Comparison of ENCODE assay signal across 16 cellular contexts in the genomic region with DNA sequence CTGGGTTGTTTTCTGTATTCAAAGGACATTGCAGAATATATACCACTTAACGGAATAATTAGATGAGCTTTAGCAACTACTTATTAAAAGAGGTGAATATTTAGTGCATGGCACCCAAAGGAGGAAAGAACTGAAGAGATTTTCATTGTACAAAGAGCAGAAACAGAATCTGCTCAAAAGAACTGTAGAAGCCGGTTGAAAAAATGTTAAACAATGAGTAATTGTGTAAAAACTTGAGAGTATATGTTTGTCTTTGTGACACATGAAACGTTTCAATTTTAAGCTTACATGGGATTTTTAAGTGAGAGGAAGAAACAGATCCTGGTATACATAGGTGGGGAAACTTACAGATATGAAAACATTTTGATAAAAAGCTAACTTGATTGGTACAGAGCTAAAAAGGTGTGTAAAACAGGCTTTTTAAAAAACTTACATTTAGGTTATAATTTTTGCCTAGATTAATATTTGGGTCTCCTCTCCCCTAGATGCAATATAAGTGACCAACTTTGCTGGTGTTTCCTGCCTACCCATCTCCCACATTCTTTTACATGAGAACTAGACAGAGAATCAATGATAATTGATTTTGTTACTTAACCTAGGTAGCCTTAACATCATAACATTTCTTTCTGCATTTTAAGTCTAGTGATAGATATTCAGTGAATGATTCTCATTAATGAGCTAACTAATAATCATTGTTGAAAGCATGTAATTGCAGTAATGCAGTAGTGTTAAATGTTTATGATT. TPM values are rescaled to one million over a fixed set of nuclear protein-coding genes. Genes with fewer than 3 reads are reported as not detected.
A peak's percentile ranks its signal among the peaks of the same experiment; 100 is the strongest.
DNase-seq lines count a peak whose midpoint lies in the region; ATAC-seq, FAIRE-seq and TF ChIP-seq lines count a peak whose summit lies in the region.
"Had no signal": no experiment of that assay in that cellular context is flagged by ENCODE, and none has a peak within 500 bp of the region (broad histone marks: within the 10 kb centered on the region; RNA-seq: fewer than 3 reads in every experiment).

No MANE protein-coding gene starts in this region.

- peaks cover 7 to 20% of the 10 kb centered on the region in 2 experiments for H3K36me3 ChIP-seq in HCT116 (ENCODE audit: control insufficient read depth in 1 of 2, insufficient read depth in 2 of 2, low read length in 2 of 2)
- peaks cover 2% of the 10 kb centered on the region for H3K36me3 ChIP-seq in brain microvascular endothelial cell (replicated peaks)
- H3K36me3 ChIP-seq in heart left ventricle: peaks cover 2 to 41% (median 35%) of the 10 kb centered on the region in 9 donors
- peaks cover 0 to 11% (median 9%) of the 10 kb centered on the region in 3 donors for H3K36me3 ChIP-seq in pancreas
- H3K36me3 ChIP-seq: BE2C had no signal

- no TSS peak for BruUV-seq in HCT116 (replicated peaks; lab: Mats Ljungman, UMichigan)

- H4K20me1 ChIP-seq in HCT116 (ENCODE audit: insufficient read depth): no peaks in the 10 kb centered on the region

- H3K27me3 ChIP-seq in HCT116 (ENCODE audit: insufficient read depth, low read length) (no peaks in the 10 kb centered on the region), brain microvascular endothelial cell (replicated peaks) (no peaks in the 10 kb centered on the region), heart left ventricle (no peaks in the 10 kb centered on the region), pancreas (no peaks in the 10 kb centered on the region)
- H3K27me3 ChIP-seq: ascending aorta, BE2C, dorsolateral prefrontal cortex had no signal

- in situ Hi-C loops in brain microvascular endothelial cell (cut with HindIII; ENCODE audit: low pct_ligation_motif_present, low sequenced_read_pairs): no loop called here

- H2AFZ ChIP-seq in HCT116 (ENCODE audit: low read depth, low read length, poor library complexity, severe bottlenecking): no peak overlapping the region
- H2AFZ ChIP-seq: parathyroid adenoma had no signal

- no peaks in the 10 kb centered on the region for H3K27me3 Mint-ChIP-seq in memory B cell

- no peak for TF ChIP-seq RAD21 in HCT116 (IDR thresholded peaks at IDR 0.05; ENCODE audit: low read depth)

- no peak for TF ChIP-seq POLR2A in HCT116 (IDR thresholded peaks at IDR 0.05; ENCODE audit: borderline replicate concordance, extremely low read depth, insufficient read depth, insufficient read length)
- no peak for TF ChIP-seq POLR2A in heart left ventricle (IDR thresholded peaks at IDR 0.05)

- CTCF ChIA-PET in HCT116 (lab: Charles Lee): no interaction called here

- H3K4me1 Mint-ChIP-seq in memory B cell: peaks cover 20% of the 10 kb centered on the region

- ATAC-seq in HCT116: no peak
- ATAC-seq in memory B cell (ENCODE audit: low read depth): no peak
- no peak for ATAC-seq in HG03097 (IDR thresholded peaks at IDR 0.05; ENCODE audit: low FRiP score, unreplicated experiment)
- ATAC-seq in GM18868 (IDR thresholded peaks at IDR 0.05; ENCODE audit: unreplicated experiment): no peak
- no peak for ATAC-seq in heart left ventricle
- ATAC-seq in pancreas: no peak

- POLR2A ChIA-PET in HCT116 (lab: Charles Lee): no interaction called here

- no peak for TF ChIP-seq CTCF in HCT116 (IDR thresholded peaks at IDR 0.05 in 2 of 3, conservative IDR thresholded peaks at IDR 0.05 in 1 of 3; ENCODE audit: borderline replicate concordance in 1 of 3, insufficient read depth in 1 of 3, low read depth in 2 of 3, low read length in 2 of 3)
- TF ChIP-seq CTCF in brain microvascular endothelial cell (IDR thresholded peaks at IDR 0.05; ENCODE audit: low read depth, low read length, missing control alignments): no peak
- TF ChIP-seq CTCF in heart left ventricle (IDR thresholded peaks at IDR 0.05): no peak
- TF ChIP-seq CTCF in pancreas (IDR thresholded peaks at IDR 0.05): no peak

- H3K4me1 ChIP-seq in HCT116 (ENCODE audit: control insufficient read depth in 1 of 2, insufficient read depth in 2 of 2, low read length in 2 of 2): peaks cover 14 to 22% of the 10 kb centered on the region in 2 experiments
- peaks cover 0 to 34% (median 27%) of the 10 kb centered on the region in 12 donors for H3K4me1 ChIP-seq in heart left ventricle
- H3K4me1 ChIP-seq in pancreas: peaks cover 4 to 52% (median 47%) of the 10 kb centered on the region in 3 donors
- H3K4me1 ChIP-seq: BE2C had no signal

- H3K36me3 Mint-ChIP-seq in memory B cell: peaks cover 10% of the 10 kb centered on the region

- H3K9me3 ChIP-seq in HCT116 (ENCODE audit: control insufficient read depth in 1 of 2, insufficient read depth in 1 of 2, low read depth in 1 of 2, low read length in 2 of 2) (no peaks in the 10 kb centered on the region), heart left ventricle (no peaks in the 10 kb centered on the region), pancreas (no peaks in the 10 kb centered on the region)
- H3K9me3 ChIP-seq: ascending aorta, BE2C had no signal

- RAD21 ChIA-PET in HCT116 (lab: Charles Lee; ENCODE audit: low non-redundant PET in 1 of 2, low total read pairs in 2 of 2, uncharacterized antibody in 2 of 2, unreplicated experiment in 2 of 2): no interaction called here

- H3K4me3 Mint-ChIP-seq in memory B cell: no peak overlapping the region

- H3K9me3 Mint-ChIP-seq in memory B cell: no peaks in the 10 kb centered on the region

- peaks cover 93% of the 10 kb centered on the region for H3K79me2 ChIP-seq in HCT116 (ENCODE audit: insufficient read depth, low read length)

- intact Hi-C loops in HCT116 (cut with micrococcal nuclease) (no loop called here), heart left ventricle (cut with DNase I) (no loop called here), pancreas (cut with DNase I) (no loop called here)

- no peak for FAIRE-seq in pancreas (lab: Jason Lieb, UNC)

- H3K4me3 ChIP-seq in HCT116 (replicated peaks in 1 of 2; ENCODE audit: low read depth in 1 of 2, low read length in 2 of 2) (no peak overlapping the region), brain microvascular endothelial cell (ENCODE audit: low read depth, low read length) (no peak overlapping the region), heart left ventricle (no peak overlapping the region), pancreas (no peak overlapping the region)
- H3K4me3 ChIP-seq: ascending aorta, dorsolateral prefrontal cortex had no signal

- H3K9ac ChIP-seq in HCT116 (ENCODE audit: low read length): no peak overlapping the region
- H3K9ac ChIP-seq: parathyroid adenoma had no signal

- WGBS in heart left ventricle, 4 donors: 64 to 69% (median 68%) methylated on average over 3 of the region's 3 CpGs
- 37 to 44% methylated on average over 3 of the region's 3 CpGs for WGBS in pancreas, 2 donors

- DNase-seq in AG20443 (ENCODE audit: low spot score) (peak; percentile 11), HCT116 (ENCODE audit: low read depth, low spot score) (no peak), brain microvascular endothelial cell (no peak), memory B cell (ENCODE audit: low spot score in 2 of 2) (no peak), heart left ventricle (no peak), pancreas (no peak)
- DNase-seq: activated effector memory CD4-positive, alpha-beta T cell treated with anti-CD3 and anti-CD28 coated beads, Interleukin-2, amount 50 U/mL, for 16 hours; BE2C; DMS79 treated with DMSO at 0.1 percent for 48 hours; dorsolateral prefrontal cortex; NCI-H1092 treated with DMSO at 0.1 percent for 48 hours; substantia nigra had no signal

- peak overlapping the region; percentile 60 for H3K27ac Mint-ChIP-seq in memory B cell

- H3K4me2 ChIP-seq in HCT116 (ENCODE audit: low read length): peak overlapping the region; percentile 37; the same call in 1 of the 2 replicates

- H3K27ac ChIP-seq in HCT116 (ENCODE audit: low read depth, low read length) (no peak overlapping the region), brain microvascular endothelial cell (peak overlapping the region; percentile 43), heart left ventricle (no peak overlapping the region), pancreas (no peak overlapping the region)
- H3K27ac ChIP-seq: ascending aorta, parathyroid adenoma had no signal

- H3K9me2 ChIP-seq in HCT116 (ENCODE audit: insufficient read depth): no peaks in the 10 kb centered on the region

TF ChIP-seq in HCT116, 20 proteins besides CTCF, POLR2A, EP300 and RAD21 (continues in another document):
- TF ChIP-seq, protein P1, sequence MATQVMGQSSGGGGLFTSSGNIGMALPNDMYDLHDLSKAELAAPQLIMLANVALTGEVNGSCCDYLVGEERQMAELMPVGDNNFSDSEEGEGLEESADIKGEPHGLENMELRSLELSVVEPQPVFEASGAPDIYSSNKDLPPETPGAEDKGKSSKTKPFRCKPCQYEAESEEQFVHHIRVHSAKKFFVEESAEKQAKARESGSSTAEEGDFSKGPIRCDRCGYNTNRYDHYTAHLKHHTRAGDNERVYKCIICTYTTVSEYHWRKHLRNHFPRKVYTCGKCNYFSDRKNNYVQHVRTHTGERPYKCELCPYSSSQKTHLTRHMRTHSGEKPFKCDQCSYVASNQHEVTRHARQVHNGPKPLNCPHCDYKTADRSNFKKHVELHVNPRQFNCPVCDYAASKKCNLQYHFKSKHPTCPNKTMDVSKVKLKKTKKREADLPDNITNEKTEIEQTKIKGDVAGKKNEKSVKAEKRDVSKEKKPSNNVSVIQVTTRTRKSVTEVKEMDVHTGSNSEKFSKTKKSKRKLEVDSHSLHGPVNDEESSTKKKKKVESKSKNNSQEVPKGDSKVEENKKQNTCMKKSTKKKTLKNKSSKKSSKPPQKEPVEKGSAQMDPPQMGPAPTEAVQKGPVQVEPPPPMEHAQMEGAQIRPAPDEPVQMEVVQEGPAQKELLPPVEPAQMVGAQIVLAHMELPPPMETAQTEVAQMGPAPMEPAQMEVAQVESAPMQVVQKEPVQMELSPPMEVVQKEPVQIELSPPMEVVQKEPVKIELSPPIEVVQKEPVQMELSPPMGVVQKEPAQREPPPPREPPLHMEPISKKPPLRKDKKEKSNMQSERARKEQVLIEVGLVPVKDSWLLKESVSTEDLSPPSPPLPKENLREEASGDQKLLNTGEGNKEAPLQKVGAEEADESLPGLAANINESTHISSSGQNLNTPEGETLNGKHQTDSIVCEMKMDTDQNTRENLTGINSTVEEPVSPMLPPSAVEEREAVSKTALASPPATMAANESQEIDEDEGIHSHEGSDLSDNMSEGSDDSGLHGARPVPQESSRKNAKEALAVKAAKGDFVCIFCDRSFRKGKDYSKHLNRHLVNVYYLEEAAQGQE (IDR thresholded peaks at IDR 0.05; ENCODE audit: low read depth): no peak
- TF ChIP-seq EZH2phosphoT487 (IDR thresholded peaks at IDR 0.05; ENCODE audit: borderline replicate concordance) (no peak), CEBPB (IDR thresholded peaks at IDR 0.05; ENCODE audit: low read depth) (no peak), FOSL1 (IDR thresholded peaks at IDR 0.05; ENCODE audit: low read depth) (no peak)

RNA-seq across cellular contexts. Expression of gene ARL5B, which starts 6.8 kb away (rescaled TPM):
- total RNA-seq in HCT116 (2021; ENCODE audit: unreplicated experiment): 21.1 TPM
- polyA plus RNA-seq in HCT116 (2012): 4.8 and 5.2 TPM in 2 replicates
- total RNA-seq in heart left ventricle: 10 to 100 TPM in 1 of 9 donors, 1 to 10 TPM in 8; 4.7 to 10.2 (median 6.9) TPM
- 1 to 10 TPM; 1.9 to 6.5 TPM for polyA plus RNA-seq in heart left ventricle
- total RNA-seq in pancreas: 10 to 100 TPM in 1 of 6 donors, 1 to 10 TPM in 5; 5.4 to 10.0 (median 6.7) TPM
- polyA plus RNA-seq in pancreas: 1 to 10 TPM; 2.1 to 4.8 TPM

RNA-seq across cellular contexts. Expression of gene NSUN6, which starts 14.6 kb away (rescaled TPM):
- total RNA-seq in HCT116 (2021; ENCODE audit: unreplicated experiment) (12.5 TPM), heart left ventricle (1 to 10 TPM; 3.1 to 10.0 (median 7.5) TPM), pancreas (10 to 100 TPM in 1 of 6 donors, 1 to 10 TPM in 5; 7.3 to 11.6 (median 8.5) TPM)
- polyA plus RNA-seq in HCT116 (2012): 3.7 and 6.3 TPM in 2 replicates
- polyA plus RNA-seq in heart left ventricle (1 to 10 TPM; 6.9 to 7.8 TPM), pancreas (10 to 100 TPM in 1 of 2 donors, 1 to 10 TPM in 1; 8.4 to 16.5 TPM)
